In genomic region chr2:85254540-85255261, GRCh38 we compare ENCODE assay signal across 15 cellular contexts.
A peak's percentile ranks its signal among the peaks of the same experiment; 100 is the strongest.
DNase-seq lines count a peak whose midpoint lies in the region; ATAC-seq and TF ChIP-seq lines count a peak whose summit lies in the region.
"Had no signal": no experiment of that assay in that cellular context is flagged by ENCODE, and none has a peak within 500 bp of the region (broad histone marks: within the 10 kb centered on the region; RNA-seq: fewer than 3 reads in every experiment).

No MANE protein-coding gene starts in this region.

- H2AFZ ChIP-seq in GM23338 (no peak overlapping the region), trophoblast cell (ENCODE audit: insufficient read depth, low read length, poor library complexity) (peak overlapping the region; percentile 40)

- peaks cover 34% of the 10 kb centered on the region for H3K79me1 ChIP-seq in trophoblast cell (ENCODE audit: low read length)

- no peak for DNase-seq in GM23338 (ENCODE audit: low spot score)
- no peak for DNase-seq in NT2/D1 (ENCODE audit: low read depth, low spot score)
- no peak for DNase-seq in foreskin keratinocyte
- no peak for DNase-seq in trophoblast cell
- DNase-seq in KG1 (lab: John Stamatoyannopoulos, UW) = no peak
- DNase-seq in stimulated activated CD4-positive, alpha-beta T cell treated with anti-CD3 and anti-CD28 coated beads, Interleukin-1b, Interleukin-23, amount 100 ng/mL, for 48 hours = no peak
- DNase-seq: activated CD4-positive, alpha-beta T cell treated with anti-CD3 and anti-CD28 coated beads, Interleukin-2, amount 10 ng/mL, durations not matched to agents 24 days and 14 days; activated T-cell treated with anti-CD3 and anti-CD28 coated beads for 4 hours; MG63; NCI-H1694 treated with DMSO at 0.1 percent for 48 hours; T1000 had no signal

- no peak overlapping the region for H3K23ac ChIP-seq in trophoblast cell (ENCODE audit: low read length)

- peak overlapping the region; percentile 94 for H3K27ac ChIP-seq in GM23338 (ENCODE audit: low read depth)
- no peak overlapping the region for H3K27ac ChIP-seq in foreskin keratinocyte
- peak overlapping the region; percentile 95 for H3K27ac ChIP-seq in trophoblast cell (ENCODE audit: low read depth, low read length)
- H3K27ac ChIP-seq: SJSA1 had no signal

- no CpG with 5 or more reads among the region's 11 CpGs for WGBS in trophoblast cell (ENCODE audit: extremely low coverage, insufficient coverage, insufficient read length)

- peak overlapping the region; percentile 31 for H2BK12ac ChIP-seq in trophoblast cell (ENCODE audit: low read length)

- peaks cover 46% of the 10 kb centered on the region for H3K27me3 Mint-ChIP-seq in GM23338 (ENCODE audit: insufficient read depth, low read depth, poor library complexity)
- H3K27me3 Mint-ChIP-seq: activated CD4-positive, alpha-beta T cell treated with anti-CD3 and anti-CD28 coated beads, Interleukin-2, amount 10 ng/mL, durations not matched to agents 24 days and 14 days; central memory CD8-positive, alpha-beta T cell had no signal

- no peak overlapping the region; the same call in 2 of the 3 replicates for H3K4me3 Mint-ChIP-seq in GM23338
- H3K4me3 Mint-ChIP-seq: activated CD4-positive, alpha-beta T cell treated with anti-CD3 and anti-CD28 coated beads, Interleukin-2, amount 10 ng/mL, durations not matched to agents 24 days and 14 days; central memory CD8-positive, alpha-beta T cell had no signal

- H3K4me1 Mint-ChIP-seq in GM23338 = peaks cover 93% of the 10 kb centered on the region
- H3K4me1 Mint-ChIP-seq: activated CD4-positive, alpha-beta T cell treated with anti-CD3 and anti-CD28 coated beads, Interleukin-2, amount 10 ng/mL, durations not matched to agents 24 days and 14 days; central memory CD8-positive, alpha-beta T cell had no signal

- H3K79me2 ChIP-seq in GM23338 (replicated peaks; ENCODE audit: insufficient read depth) (peaks cover 86% of the 10 kb centered on the region), trophoblast cell (ENCODE audit: control insufficient read depth, insufficient read depth, low read length, poor library complexity) (peaks cover 12% of the 10 kb centered on the region)

- no peak overlapping the region for H4K12ac ChIP-seq in trophoblast cell (ENCODE audit: low read depth, low read length)

- H3K9me3 ChIP-seq in NT2/D1 (ENCODE audit: insufficient read depth, low read length) (no peaks in the 10 kb centered on the region), trophoblast cell (ENCODE audit: insufficient read depth, low read depth, low read length) (no peaks in the 10 kb centered on the region)
- H3K9me3 ChIP-seq: MG63, right atrium auricular region, SJSA1 had no signal

- H3K9me3 Mint-ChIP-seq in GM23338 = no peaks in the 10 kb centered on the region
- H3K9me3 Mint-ChIP-seq: activated CD4-positive, alpha-beta T cell treated with anti-CD3 and anti-CD28 coated beads, Interleukin-2, amount 10 ng/mL, durations not matched to agents 24 days and 14 days; central memory CD8-positive, alpha-beta T cell had no signal

- no peaks in the 10 kb centered on the region for H3K9me2 ChIP-seq in GM23338 (ENCODE audit: insufficient read depth)

- H3K9ac ChIP-seq in NT2/D1 (ENCODE audit: insufficient read length, low read depth) = peak overlapping the region; percentile 34
- no peak overlapping the region for H3K9ac ChIP-seq in trophoblast cell (ENCODE audit: low read length)

- peaks cover 35% of the 10 kb centered on the region for H3F3A ChIP-seq in GM23338 (replicated peaks; ENCODE audit: low read depth)

- H2BK5ac ChIP-seq in trophoblast cell (ENCODE audit: low read depth, low read length, poor library complexity) = peak overlapping the region; percentile 78

- peak overlapping the region; percentile 47 for H3K14ac ChIP-seq in trophoblast cell (ENCODE audit: low read length)

- TF ChIP-seq CTCF in GM23338 (conservative IDR thresholded peaks at IDR 0.05; ENCODE audit: low read depth in 2 of 2) = no peak
- peak; percentile 4 for TF ChIP-seq CTCF in foreskin keratinocyte (conservative IDR thresholded peaks at IDR 0.05)

- peaks cover 12% of the 10 kb centered on the region for H4K20me1 ChIP-seq in GM23338 (replicated peaks; ENCODE audit: insufficient read depth)

- H2BK120ac ChIP-seq in trophoblast cell (ENCODE audit: insufficient read depth, low read length, poor library complexity) = peak overlapping the region; percentile 89

- H2AK5ac ChIP-seq in trophoblast cell (ENCODE audit: low read length) = peak overlapping the region; percentile 40

- H3K4me3 ChIP-seq in GM23338 = 0 out of 2 replicates have a peak overlapping the region, but pooled peaks have one; percentile 45
- no peak overlapping the region for H3K4me3 ChIP-seq in NT2/D1 (ENCODE audit: insufficient read length, low read depth)
- no peak overlapping the region for H3K4me3 ChIP-seq in trophoblast cell (ENCODE audit: low read depth, low read length)
- H3K4me3 ChIP-seq: MG63, right atrium auricular region, SJSA1 had no signal

- peak overlapping the region; percentile 78 for H3K4me2 ChIP-seq in GM23338
- H3K4me2 ChIP-seq in trophoblast cell (ENCODE audit: low read length) = peak overlapping the region; percentile 58

- H3K4ac ChIP-seq in trophoblast cell (ENCODE audit: low read depth, low read length) = no peak overlapping the region

- peaks cover 10% of the 10 kb centered on the region; the same call in 1 of the 3 replicates for H3K36me3 Mint-ChIP-seq in GM23338 (ENCODE audit: low read depth)

- H3K4me1 ChIP-seq in GM23338 (ENCODE audit: insufficient read depth) (peaks cover 93% of the 10 kb centered on the region), NT2/D1 (ENCODE audit: insufficient read depth, insufficient read length) (peaks cover 30% of the 10 kb centered on the region), foreskin keratinocyte (peaks cover 36% of the 10 kb centered on the region), trophoblast cell (ENCODE audit: control insufficient read depth in 1 of 2, insufficient read depth in 2 of 2, low read length in 2 of 2) (peaks cover 47 to 50% of the 10 kb centered on the region in 2 experiments)

- ATAC-seq in GM23338 (no peak), foreskin keratinocyte (no peak), HG03139 (IDR thresholded peaks at IDR 0.05; ENCODE audit: unreplicated experiment) (no peak)

- H3K27me3 ChIP-seq in GM23338 (ENCODE audit: insufficient read depth) (no peaks in the 10 kb centered on the region), NT2/D1 (ENCODE audit: insufficient read depth, insufficient read length) (peaks cover 2% of the 10 kb centered on the region), foreskin keratinocyte (no peaks in the 10 kb centered on the region), trophoblast cell (ENCODE audit: insufficient read depth, low read length) (no peaks in the 10 kb centered on the region)
- H3K27me3 ChIP-seq: MG63, right atrium auricular region, SJSA1 had no signal

- peak overlapping the region; percentile 70 for H4K91ac ChIP-seq in trophoblast cell (ENCODE audit: low read depth, low read length)

- peak overlapping the region; percentile 21 for H4K8ac ChIP-seq in trophoblast cell (ENCODE audit: low read depth, low read length)

- H3K36me3 ChIP-seq in GM23338 (ENCODE audit: insufficient read depth) (no peaks in the 10 kb centered on the region), NT2/D1 (ENCODE audit: insufficient read depth, insufficient read length, low read length) (no peaks in the 10 kb centered on the region), trophoblast cell (ENCODE audit: control insufficient read depth in 1 of 2, insufficient read depth in 2 of 2, low read length in 2 of 2) (no peaks in the 10 kb centered on the region)
- H3K36me3 ChIP-seq: MG63, right atrium auricular region, SJSA1 had no signal

- peak overlapping the region; percentile 3 for H3K18ac ChIP-seq in trophoblast cell (ENCODE audit: low read length)

- H3K27ac Mint-ChIP-seq in GM23338 = peak overlapping the region; percentile 100
- H3K27ac Mint-ChIP-seq: activated CD4-positive, alpha-beta T cell treated with anti-CD3 and anti-CD28 coated beads, Interleukin-2, amount 10 ng/mL, durations not matched to agents 24 days and 14 days had no signal

TF ChIP-seq in GM23338, 12 proteins besides CTCF, POLR2A, EP300 and RAD21:
- no peak for TF ChIP-seq STAT1 (IDR thresholded peaks at IDR 0.05; ENCODE audit: unreplicated experiment)
